8 cellular contexts compared by ENCODE assay signal in genomic region chr22:35838849-35839646, GRCh38.
A peak's percentile ranks its signal among the peaks of the same experiment; 100 is the strongest.
DNase-seq lines count a peak whose midpoint lies in the region; ATAC-seq and TF ChIP-seq lines count a peak whose summit lies in the region.

No MANE protein-coding gene starts in this region.

- H3K9me3 Mint-ChIP-seq in CD14-positive monocyte, result no peaks in the 10 kb centered on the region

- H3K27ac ChIP-seq in HUES48 (ENCODE audit: low read depth, low read length), result peak overlapping the region; percentile 86
- H3K27ac ChIP-seq in SJSA1, result peak overlapping the region; percentile 40
- H3K27ac ChIP-seq in fibroblast of lung (ENCODE audit: insufficient read depth, low read length), result peak overlapping the region; percentile 55

- H3K79me2 ChIP-seq in fibroblast of lung (ENCODE audit: control insufficient read depth, insufficient read depth, low read length), result peaks cover 54% of the 10 kb centered on the region

- H3K4me3 Mint-ChIP-seq in CD14-positive monocyte, result peak overlapping the region in 1 of 2 donors; percentile 37

- H2AFZ ChIP-seq in fibroblast of lung (ENCODE audit: low read length), result no peak overlapping the region

- intact Hi-C loops in CD14-positive monocyte (cut with micrococcal nuclease), result no loop called here

- H3K4me1 ChIP-seq in HUES48 (ENCODE audit: control insufficient read depth, insufficient read depth, low read length) (peaks cover 61% of the 10 kb centered on the region), SJSA1 (replicated peaks) (peaks cover 46% of the 10 kb centered on the region), fibroblast of lung (ENCODE audit: control insufficient read depth, extremely low read depth, insufficient read depth, low read length) (peaks cover 7% of the 10 kb centered on the region)

- H3K9me3 ChIP-seq in HUES48 (ENCODE audit: control insufficient read depth, insufficient read depth, low read length) (no peaks in the 10 kb centered on the region), SJSA1 (replicated peaks) (no peaks in the 10 kb centered on the region), fibroblast of lung (ENCODE audit: control insufficient read depth, insufficient read depth, low read depth, low read length) (no peaks in the 10 kb centered on the region)

- peak overlapping the region; percentile 42 for H3K4me2 ChIP-seq in fibroblast of lung (ENCODE audit: extremely low read depth, insufficient read depth, low read length)

- H3K9ac ChIP-seq in HUES48 (ENCODE audit: low read depth, low read length), result peak overlapping the region; percentile 76; the same call in 1 of the 2 replicates
- H3K9ac ChIP-seq in fibroblast of lung (ENCODE audit: insufficient read depth, low read length), result peak overlapping the region; percentile 11

- H3K4me3 ChIP-seq in HUES48 (ENCODE audit: low read depth, low read length) (peak overlapping the region; percentile 87), SJSA1 (peak overlapping the region; percentile 46), fibroblast of lung (replicated peaks in 1 of 4; ENCODE audit: control extremely low read depth in 1 of 4, insufficient read depth in 1 of 4, low read depth in 3 of 4, low read length in 4 of 4) (peak overlapping the region; percentile 70 to 90 (median 78))

- peak; percentile 50 for ATAC-seq in omental fat pad (ENCODE audit: low FRiP score)
- no peak for ATAC-seq in GM19455 (IDR thresholded peaks at IDR 0.05; ENCODE audit: unreplicated experiment)

- peak; percentile 61 to 68 for DNase-seq in AML-193 (lab: John Stamatoyannopoulos, UW)
- DNase-seq in SJSA1 (ENCODE audit: low read depth in 1 of 2, low spot score in 2 of 2), result peak; percentile 57 to 66
- DNase-seq in fibroblast of lung (ENCODE audit: low read depth in 2 of 2), result peak; percentile 68 to 87
- no peak for DNase-seq in omental fat pad (ENCODE audit: low spot score)
- DNase-seq in CD14-positive monocyte (ENCODE audit: low spot score), result no peak
- DNase-seq in activated T-cell treated with anti-CD3 and anti-CD28 coated beads for 4 hours, result no peak

- TF ChIP-seq CTCF in fibroblast of lung (conservative IDR thresholded peaks at IDR 0.05 in 1 of 2, IDR thresholded peaks at IDR 0.05 in 1 of 2; ENCODE audit: low read depth in 1 of 2, low read length in 2 of 2), result peak; percentile 45 to 64
- TF ChIP-seq CTCF in omental fat pad (IDR thresholded peaks at IDR 0.05), result no peak
- no peak for TF ChIP-seq CTCF in CD14-positive monocyte (IDR thresholded peaks at IDR 0.05)

- H3K27ac Mint-ChIP-seq in CD14-positive monocyte, result no peak overlapping the region

- peaks cover 42% of the 10 kb centered on the region for H3K4me1 Mint-ChIP-seq in CD14-positive monocyte

- no peaks in the 10 kb centered on the region for H3K36me3 ChIP-seq in HUES48 (ENCODE audit: control insufficient read depth, insufficient read depth, low read length)
- 0 out of 2 replicates have a peak, but pooled peaks cover 7% of the 10 kb centered on the region for H3K36me3 ChIP-seq in SJSA1
- no peaks in the 10 kb centered on the region for H3K36me3 ChIP-seq in fibroblast of lung (ENCODE audit: control insufficient read depth, insufficient read depth, low read length)

- H3K27me3 ChIP-seq in HUES48 (ENCODE audit: control insufficient read depth, insufficient read depth, low read length) (no peaks in the 10 kb centered on the region), SJSA1 (replicated peaks) (no peaks in the 10 kb centered on the region), fibroblast of lung (ENCODE audit: control insufficient read depth, insufficient read depth, low read length) (no peaks in the 10 kb centered on the region)

- H3K27me3 Mint-ChIP-seq in CD14-positive monocyte (ENCODE audit: low read depth in 3 of 3), result peaks cover 9 to 18% (median 12%) of the 10 kb centered on the region in 3 donors

- no peaks in the 10 kb centered on the region for H4K20me1 ChIP-seq in fibroblast of lung (ENCODE audit: control insufficient read depth, extremely low read depth, insufficient read depth, low read length)

- no peaks in the 10 kb centered on the region for H3K36me3 Mint-ChIP-seq in CD14-positive monocyte

Comparison
In these comparisons a context has a peak if more than half of its experiments do, and no peak if none do; other contexts are left out.
1. DNase-seq: peak in AML-193 (2 of 2), SJSA1 (2 of 2) and fibroblast of lung (2 of 2); none in omental fat pad (single experiment), CD14-positive monocyte (single experiment) and activated T-cell treated with anti-CD3 and anti-CD28 coated beads for 4 hours (single experiment).
2. CTCF ChIP-seq: peak in fibroblast of lung (2 of 2); none in omental fat pad (0 of 3) and CD14-positive monocyte (single experiment).
3. Peak in every context shown above with its lines, with median percentiles within 50 percentile points of each other: H3K27ac ChIP-seq and H3K4me3 ChIP-seq.